Comparison of ENCODE assay signal across 21 cellular contexts in the genomic region with DNA sequence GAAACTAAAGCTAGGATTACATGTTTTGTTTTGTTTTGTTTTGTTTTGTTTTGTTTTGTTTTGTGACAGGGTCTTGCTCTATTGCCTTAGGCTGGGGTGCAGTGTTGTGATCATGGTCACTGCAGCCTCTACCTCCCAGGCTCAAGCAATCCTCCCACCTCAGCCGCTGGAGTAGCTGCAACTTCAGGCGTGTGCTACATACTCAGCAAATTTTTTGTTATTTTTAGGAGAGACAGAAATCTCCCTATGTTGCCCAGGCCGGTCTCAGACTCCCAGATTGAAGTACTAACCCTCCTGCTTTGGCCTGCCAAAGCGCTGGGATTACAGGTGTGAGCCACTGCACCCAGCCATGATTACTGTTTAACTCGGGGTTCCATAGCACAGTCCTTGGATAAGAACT.
"Had no signal": no experiment of that assay in that cellular context is flagged by ENCODE, and none has a peak within 500 bp of the region (broad histone marks: within the 10 kb centered on the region; RNA-seq: fewer than 3 reads in every experiment).

No MANE protein-coding gene starts in this region.

- H3K9me3 Mint-ChIP-seq: natural killer cell, neural crest cell had no signal

- H3K4me3 Mint-ChIP-seq: natural killer cell, neural crest cell had no signal

- ATAC-seq: left lung; natural killer cell; pancreas; right lobe of liver; stimulated activated naive CD8-positive, alpha-beta T cell treated with anti-CD3 and anti-CD28 coated beads, Interleukin-15, Interleukin-2, amounts not matched to agents 100 U/mL and 50 U/mL, for 24 hours had no signal

- DNase-seq: dermis blood vessel endothelial cell; effector memory CD4-positive, alpha-beta T cell; erythroblast; esophagus squamous epithelium; head of caudate nucleus; left lung; mammary epithelial cell; mesendoderm; natural killer cell; pancreas; right lobe of liver; small intestine; stimulated activated CD4-positive, alpha-beta T cell treated with anti-CD3 and anti-CD28 coated beads, Interleukin-15, amount 100 ng/mL, for 24 hours; stimulated activated CD4-positive, alpha-beta T cell treated with anti-CD3 and anti-CD28 coated beads, Interleukin-2, amount 100 ng/mL, for 48 hours; stimulated activated naive CD8-positive, alpha-beta T cell treated with anti-CD3 and anti-CD28 coated beads, Interleukin-15, Interleukin-2, amounts not matched to agents 100 U/mL and 50 U/mL, for 24 hours; substantia nigra; testis; tibial artery; upper lobe of left lung had no signal

- H3K27me3 Mint-ChIP-seq: progenitor cell of endocrine pancreas had no signal

- H3K4me1 Mint-ChIP-seq: natural killer cell, neural crest cell had no signal
